In genomic region chr6:367891-368630, GRCh38 we compare ENCODE assay signal across 2 cellular contexts.
TF ChIP-seq lines count a peak whose summit lies in the region.

No MANE protein-coding gene starts in this region.

TF ChIP-seq in GM23338, 12 proteins besides CTCF, POLR2A, EP300 and RAD21:
- TF ChIP-seq STAT1 (IDR thresholded peaks at IDR 0.05; ENCODE audit: unreplicated experiment) (no peak), CREB1 (CRISPR knock-in tag; IDR thresholded peaks at IDR 0.05; ENCODE audit: low read depth) (no peak), EZH2 (IDR thresholded peaks at IDR 0.05; ENCODE audit: low read depth, unreplicated experiment) (no peak)
- TF ChIP-seq, protein P1, sequence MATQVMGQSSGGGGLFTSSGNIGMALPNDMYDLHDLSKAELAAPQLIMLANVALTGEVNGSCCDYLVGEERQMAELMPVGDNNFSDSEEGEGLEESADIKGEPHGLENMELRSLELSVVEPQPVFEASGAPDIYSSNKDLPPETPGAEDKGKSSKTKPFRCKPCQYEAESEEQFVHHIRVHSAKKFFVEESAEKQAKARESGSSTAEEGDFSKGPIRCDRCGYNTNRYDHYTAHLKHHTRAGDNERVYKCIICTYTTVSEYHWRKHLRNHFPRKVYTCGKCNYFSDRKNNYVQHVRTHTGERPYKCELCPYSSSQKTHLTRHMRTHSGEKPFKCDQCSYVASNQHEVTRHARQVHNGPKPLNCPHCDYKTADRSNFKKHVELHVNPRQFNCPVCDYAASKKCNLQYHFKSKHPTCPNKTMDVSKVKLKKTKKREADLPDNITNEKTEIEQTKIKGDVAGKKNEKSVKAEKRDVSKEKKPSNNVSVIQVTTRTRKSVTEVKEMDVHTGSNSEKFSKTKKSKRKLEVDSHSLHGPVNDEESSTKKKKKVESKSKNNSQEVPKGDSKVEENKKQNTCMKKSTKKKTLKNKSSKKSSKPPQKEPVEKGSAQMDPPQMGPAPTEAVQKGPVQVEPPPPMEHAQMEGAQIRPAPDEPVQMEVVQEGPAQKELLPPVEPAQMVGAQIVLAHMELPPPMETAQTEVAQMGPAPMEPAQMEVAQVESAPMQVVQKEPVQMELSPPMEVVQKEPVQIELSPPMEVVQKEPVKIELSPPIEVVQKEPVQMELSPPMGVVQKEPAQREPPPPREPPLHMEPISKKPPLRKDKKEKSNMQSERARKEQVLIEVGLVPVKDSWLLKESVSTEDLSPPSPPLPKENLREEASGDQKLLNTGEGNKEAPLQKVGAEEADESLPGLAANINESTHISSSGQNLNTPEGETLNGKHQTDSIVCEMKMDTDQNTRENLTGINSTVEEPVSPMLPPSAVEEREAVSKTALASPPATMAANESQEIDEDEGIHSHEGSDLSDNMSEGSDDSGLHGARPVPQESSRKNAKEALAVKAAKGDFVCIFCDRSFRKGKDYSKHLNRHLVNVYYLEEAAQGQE (IDR thresholded peaks at IDR 0.05; ENCODE audit: unreplicated experiment): no peak

TF ChIP-seq in GM12878, 131 proteins besides CTCF, POLR2A, EP300 and RAD21:
- TF ChIP-seq ASH2L (IDR thresholded peaks at IDR 0.05; ENCODE audit: borderline replicate concordance, low read depth): no peak
